In genomic region chr7:104839842-104840241, GRCh38 we compare ENCODE assay signal across 9 cellular contexts.
"Had no signal": no experiment of that assay in that cellular context is flagged by ENCODE, and none has a peak within 500 bp of the region (broad histone marks: within the 10 kb centered on the region; RNA-seq: fewer than 3 reads in every experiment).

No MANE protein-coding gene starts in this region.

- H3K4me2 ChIP-seq: KMS-11 had no signal

- H3K27ac ChIP-seq: HL-60, KMS-11 had no signal

- ATAC-seq: HepG2 had no signal

- H3K36me3 Mint-ChIP-seq: IgD-negative memory B cell had no signal

- DNase-seq: IMR-90, Karpas-422, KBM-7, KG1 had no signal

- H3K9ac ChIP-seq: KMS-11 had no signal

- FAIRE-seq: HepG2, HTR-8/SVneo had no signal

- H3K27ac Mint-ChIP-seq: IgD-negative memory B cell had no signal

- H3K4me3 Mint-ChIP-seq: IgD-negative memory B cell had no signal
